16 cellular contexts compared by ENCODE assay signal in genomic region chr20:19968488-19969073, GRCh38. TPM values are rescaled to one million over a fixed set of nuclear protein-coding genes. Genes with fewer than 3 reads are reported as not detected.
DNase-seq lines count a peak whose midpoint lies in the region; TF ChIP-seq lines count a peak whose summit lies in the region.
"Had no signal": no experiment of that assay in that cellular context is flagged by ENCODE, and none has a peak within 500 bp of the region (broad histone marks: within the 10 kb centered on the region; RNA-seq: fewer than 3 reads in every experiment).

No MANE protein-coding gene starts in this region.

- no peak overlapping the region for H3K4me3 ChIP-seq in trophoblast cell (ENCODE audit: low read depth, low read length)
- H3K4me3 ChIP-seq in spleen, result no peak overlapping the region
- H3K4me3 ChIP-seq: BLaER1 treated with 17β-estradiol and CSF1 and Interleukin-3, amounts not matched to agents 10 nM and 100 nM; testis had no signal

- H3K9me3 ChIP-seq in trophoblast cell (ENCODE audit: insufficient read depth, low read depth, low read length) (no peaks in the 10 kb centered on the region), spleen (no peaks in the 10 kb centered on the region)
- H3K9me3 ChIP-seq: BLaER1 treated with 17β-estradiol and CSF1 and Interleukin-3, amounts not matched to agents 10 nM and 100 nM; neutrophil; testis had no signal

- no peak overlapping the region for H2BK120ac ChIP-seq in trophoblast cell (ENCODE audit: insufficient read depth, low read length, poor library complexity)

- peaks cover 49% of the 10 kb centered on the region for H3K79me1 ChIP-seq in trophoblast cell (ENCODE audit: low read length)

- H2BK12ac ChIP-seq in trophoblast cell (ENCODE audit: low read length), result no peak overlapping the region

- H4K91ac ChIP-seq in trophoblast cell (ENCODE audit: low read depth, low read length), result no peak overlapping the region

- H3K36me3 ChIP-seq in trophoblast cell (ENCODE audit: control insufficient read depth in 1 of 2, insufficient read depth in 2 of 2, low read length in 2 of 2) (peaks cover 4 to 6% of the 10 kb centered on the region in 2 experiments), spleen (peaks cover 0 to 98% (median 2%) of the 10 kb centered on the region in 6 donors)
- H3K36me3 ChIP-seq: neutrophil had no signal

- H3K14ac ChIP-seq in trophoblast cell (ENCODE audit: low read length), result no peak overlapping the region

- H3K4me2 ChIP-seq in trophoblast cell (ENCODE audit: low read length), result no peak overlapping the region

- H3K23ac ChIP-seq in trophoblast cell (ENCODE audit: low read length), result no peak overlapping the region

- intact Hi-C loops in spleen (cut with DNase I; ENCODE audit: low total_unique reads), result no loop called here

- no peak overlapping the region for H2AFZ ChIP-seq in trophoblast cell (ENCODE audit: insufficient read depth, low read length, poor library complexity)

- no peak overlapping the region for H4K8ac ChIP-seq in trophoblast cell (ENCODE audit: low read depth, low read length)

- no peak for TF ChIP-seq POLR2A in spleen (IDR thresholded peaks at IDR 0.05)

- peak; percentile 41 for DNase-seq in DMS153 (lab: John Stamatoyannopoulos, UW)
- DNase-seq in DMS153 treated with DMSO at 0.1 percent for 48 hours (lab: John Stamatoyannopoulos, UW; ENCODE audit: unreplicated experiment), result no peak
- peak; percentile 87 for DNase-seq in NCI-H146 (lab: John Stamatoyannopoulos, UW)
- peak; percentile 59 for DNase-seq in amniotic epithelial cell (ENCODE audit: low read depth)
- DNase-seq in trophoblast cell, result no peak
- no peak for DNase-seq in NCI-H2196 (lab: John Stamatoyannopoulos, UW; ENCODE audit: unreplicated experiment)
- DNase-seq in spleen, result no peak
- DNase-seq in NK-92 (lab: John Stamatoyannopoulos, UW; ENCODE audit: unreplicated experiment), result no peak
- DNase-seq: activated B cell treated with CpG ODN at 0.5 μM for 24 hours; activated CD8-positive, alpha-beta memory T cell treated with anti-CD3 and anti-CD28 coated beads, Interleukin-2, amount 50 U/mL, for 4 hours; activated naive CD4-positive, alpha-beta T cell; SW 1271; testis had no signal

- peak overlapping the region; percentile 83 for H3K27ac ChIP-seq in trophoblast cell (ENCODE audit: low read depth, low read length)
- peak overlapping the region in 1 of 8 donors; percentile 2 for H3K27ac ChIP-seq in spleen
- H3K27ac ChIP-seq: 22Rv1; BLaER1 treated with 17β-estradiol and CSF1 and Interleukin-3, amounts not matched to agents 10 nM and 100 nM; neutrophil; testis had no signal

- no peak overlapping the region for H3K18ac ChIP-seq in trophoblast cell (ENCODE audit: low read length)

- peaks cover 52 to 54% of the 10 kb centered on the region in 2 experiments for H3K4me1 ChIP-seq in trophoblast cell (ENCODE audit: control insufficient read depth in 1 of 2, insufficient read depth in 2 of 2, low read length in 2 of 2)
- H3K4me1 ChIP-seq in spleen, result peaks cover 1 to 17% (median 9%) of the 10 kb centered on the region in 6 donors

- no CpG with 5 or more reads among the region's 4 CpGs for WGBS in trophoblast cell (ENCODE audit: extremely low coverage, insufficient coverage, insufficient read length)
- 59 to 65% (median 60%) methylated on average over 4 of the region's 4 CpGs for WGBS in spleen, 5 donors

- H3K27me3 ChIP-seq in trophoblast cell (ENCODE audit: insufficient read depth, low read length) (no peaks in the 10 kb centered on the region), spleen (replicated peaks in 1 of 7) (no peaks in the 10 kb centered on the region)
- H3K27me3 ChIP-seq: BLaER1 treated with 17β-estradiol and CSF1 and Interleukin-3, amounts not matched to agents 10 nM and 100 nM; testis had no signal

- TF ChIP-seq CTCF in spleen (IDR thresholded peaks at IDR 0.05 in 8 of 11, conservative IDR thresholded peaks at IDR 0.05 in 3 of 11), result no peak

- no peak overlapping the region for H2AK5ac ChIP-seq in trophoblast cell (ENCODE audit: low read length)

- no peak overlapping the region for H3K9ac ChIP-seq in trophoblast cell (ENCODE audit: low read length)
- H3K9ac ChIP-seq: BLaER1 treated with 17β-estradiol and CSF1 and Interleukin-3, amounts not matched to agents 10 nM and 100 nM had no signal

- H4K12ac ChIP-seq in trophoblast cell (ENCODE audit: low read depth, low read length), result no peak overlapping the region

- H3K4ac ChIP-seq in trophoblast cell (ENCODE audit: low read depth, low read length), result no peak overlapping the region

- peaks cover 4% of the 10 kb centered on the region for H3K79me2 ChIP-seq in trophoblast cell (ENCODE audit: control insufficient read depth, insufficient read depth, low read length, poor library complexity)

- H2BK5ac ChIP-seq in trophoblast cell (ENCODE audit: low read depth, low read length, poor library complexity), result no peak overlapping the region

RNA-seq across cellular contexts. Expression of gene NAA20, which starts 48.6 kb away (rescaled TPM):
- 42.9 and 45.3 TPM in 2 replicates for polyA plus RNA-seq in trophoblast cell (2013)
- total RNA-seq in spleen, result 10 to 100 TPM; 19.3 to 44.6 (median 30.8) TPM
- 10 to 100 TPM; 53.2 to 68.4 (median 61.8) TPM for polyA plus RNA-seq in spleen

Comparison
In these comparisons a context has a peak if more than half of its experiments do, and no peak if none do; other contexts are left out.
1. DNase-seq: peak in DMS153 (single experiment), NCI-H146 (single experiment) and amniotic epithelial cell (single experiment); none in DMS153 treated with DMSO at 0.1 percent for 48 hours (single experiment), trophoblast cell (0 of 2), NCI-H2196 (single experiment), spleen (single experiment) and NK-92 (single experiment).